Comparison of ENCODE assay signal across 18 cellular contexts in genomic region chr17:15973016-15973415, GRCh38. TPM values are rescaled to one million over a fixed set of nuclear protein-coding genes. Genes with fewer than 3 reads are reported as not detected.
"Had no signal": no experiment of that assay in that cellular context is flagged by ENCODE, and none has a peak within 500 bp of the region (broad histone marks: within the 10 kb centered on the region; RNA-seq: fewer than 3 reads in every experiment).

No MANE protein-coding gene starts in this region.

- H3K27ac ChIP-seq: gastrocnemius medialis, heart left ventricle, prostate gland, skin epidermis, stomach had no signal

- H3K9me3 ChIP-seq: gastrocnemius medialis, heart left ventricle, prostate gland, stomach had no signal

- H3K27me3 Mint-ChIP-seq: type B pancreatic cell had no signal

- H3K36me3 ChIP-seq: prostate gland had no signal

- H3K4me1 ChIP-seq: gastrocnemius medialis, heart left ventricle, prostate gland, stomach had no signal

- H3K9me3 Mint-ChIP-seq: naive thymus-derived CD8-positive, alpha-beta T cell; T-helper 1 cell treated with Interleukin-12 subunit alpha and Interleukin-12 subunit beta and Interleukin-4 antibody, amounts not matched to agents 30 μg/mL and 1 μg/mL, for 36 hours; type B pancreatic cell had no signal

- H3K4me3 ChIP-seq: gastrocnemius medialis, heart left ventricle, prostate gland, skin epidermis, stomach had no signal

- ATAC-seq: activated CD4-positive, CD25-positive, alpha-beta regulatory T cell treated with anti-CD3 and anti-CD28 coated beads, Interleukin-2, amount 50 U/mL, for 24 hours; gastrocnemius medialis; heart left ventricle; left ventricle myocardium superior; naive thymus-derived CD8-positive, alpha-beta T cell; right cardiac atrium had no signal

- DNase-seq: activated naive CD4-positive, alpha-beta T cell treated with Interleukin-2 at 50 U/mL for 16 hours; activated T-cell treated with anti-CD3 and anti-CD28 coated beads for 4 hours; anterior cingulate cortex; cerebellar nuclear complex; cortex of kidney; gastrocnemius medialis; heart left ventricle; kidney glomerular epithelial cell; left ventricle myocardium superior; mesenchymal stem cell; naive thymus-derived CD8-positive, alpha-beta T cell; right cardiac atrium; stomach had no signal

- H3K27ac Mint-ChIP-seq: T-helper 1 cell treated with Interleukin-12 subunit alpha and Interleukin-12 subunit beta and Interleukin-4 antibody, amounts not matched to agents 30 μg/mL and 1 μg/mL, for 36 hours; type B pancreatic cell had no signal

- H3K4me3 Mint-ChIP-seq: naive thymus-derived CD8-positive, alpha-beta T cell; T-helper 1 cell treated with Interleukin-12 subunit alpha and Interleukin-12 subunit beta and Interleukin-4 antibody, amounts not matched to agents 30 μg/mL and 1 μg/mL, for 36 hours; type B pancreatic cell had no signal

- H3K27me3 ChIP-seq: gastrocnemius medialis, heart left ventricle, stomach had no signal

RNA-seq across cellular contexts. Expression of gene ADORA2B, which starts 28.1 kb away (rescaled TPM):
- total RNA-seq: naive thymus-derived CD8-positive, alpha-beta T cell had no signal
